ENCODE assay signal across 16 cellular contexts in the genomic region with DNA sequence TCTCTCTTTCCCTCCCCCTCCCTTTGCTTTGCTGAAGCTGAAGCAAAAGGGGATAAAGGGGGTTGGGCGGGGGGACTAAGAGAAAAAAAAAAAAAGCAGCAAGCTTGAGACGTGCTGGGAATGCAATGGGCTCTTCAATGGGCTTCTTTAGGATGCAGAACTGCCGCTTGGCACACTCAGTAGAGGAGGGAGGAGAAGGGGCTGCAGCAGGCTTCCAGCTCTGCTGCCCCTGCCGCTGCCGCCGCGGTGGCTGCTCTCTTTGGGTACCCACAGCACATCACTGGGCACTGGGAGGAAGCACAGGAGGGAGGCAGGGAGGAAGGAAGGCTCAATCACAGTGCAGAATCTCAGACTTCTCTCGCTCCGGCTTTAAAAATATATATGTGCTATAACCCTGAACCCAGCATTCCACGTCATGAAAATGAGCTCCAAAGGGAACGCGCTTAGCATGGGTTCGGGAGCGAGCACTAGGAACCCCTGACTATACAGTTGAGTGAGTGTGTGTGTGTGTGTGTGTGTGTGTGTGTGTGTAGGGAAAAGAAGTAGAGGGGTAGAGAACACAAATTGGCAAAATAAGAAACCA. TPM values are rescaled to one million over a fixed set of nuclear protein-coding genes. Genes with fewer than 3 reads are reported as not detected.
DNase-seq lines count a peak whose midpoint lies in the region; ATAC-seq and TF ChIP-seq lines count a peak whose summit lies in the region.
"Had no signal": no experiment of that assay in that cellular context is flagged by ENCODE, and none has a peak within 500 bp of the region (broad histone marks: within the 10 kb centered on the region; RNA-seq: fewer than 3 reads in every experiment).

No MANE protein-coding gene starts in this region.

- H3K4me1 ChIP-seq in HUES48 (ENCODE audit: control insufficient read depth, insufficient read depth, low read length): peaks cover 25% of the 10 kb centered on the region
- H3K4me1 ChIP-seq in iPS-20b (ENCODE audit: insufficient read depth, low read length): peaks cover 10% of the 10 kb centered on the region; the same call in 1 of the 2 replicates
- H3K4me1 ChIP-seq: SJSA1 had no signal

- 0 out of 2 replicates have a peak overlapping the region, but pooled peaks have one; percentile 34 for H3K9ac ChIP-seq in HUES48 (ENCODE audit: low read depth, low read length)
- H3K9ac ChIP-seq in iPS-20b (ENCODE audit: low read depth, low read length): peak overlapping the region; percentile 67; the same call in 1 of the 2 replicates

- H3K4me3 ChIP-seq in HUES48 (ENCODE audit: low read depth, low read length) (peak overlapping the region; percentile 80), iPS-20b (ENCODE audit: low read length) (peak overlapping the region; percentile 67), retinal pigment epithelial cell (ENCODE audit: low read length) (peak overlapping the region; percentile 67)
- H3K4me3 ChIP-seq: SJSA1 had no signal

- TF ChIP-seq CTCF in retinal pigment epithelial cell (conservative IDR thresholded peaks at IDR 0.05; ENCODE audit: low read depth, low read length): no peak

- intact Hi-C loops in cardiac septum (cut with DNase I): no loop called here

- H3K27me3 ChIP-seq in HUES48 (ENCODE audit: control insufficient read depth, insufficient read depth, low read length) (peaks cover 50% of the 10 kb centered on the region), iPS-20b (ENCODE audit: insufficient read depth, low read length) (peaks cover 51% of the 10 kb centered on the region)
- H3K27me3 ChIP-seq: SJSA1 had no signal

- H3K36me3 ChIP-seq in HUES48 (ENCODE audit: control insufficient read depth, insufficient read depth, low read length) (no peaks in the 10 kb centered on the region), iPS-20b (ENCODE audit: insufficient read depth, low read depth, low read length) (no peaks in the 10 kb centered on the region)
- H3K36me3 ChIP-seq: SJSA1, thoracic aorta had no signal

- peak in 12 of 61 donors; percentile 3 to 62 (median 32) for DNase-seq in caudate nucleus (lab: John Stamatoyannopoulos, UW)
- DNase-seq in retinal pigment epithelial cell (ENCODE audit: low read depth): no peak
- DNase-seq in effector CD8-positive, alpha-beta T cell (lab: John Stamatoyannopoulos, UW): no peak
- DNase-seq in cardiac septum (ENCODE audit: low spot score): no peak
- DNase-seq: activated naive CD4-positive, alpha-beta T cell treated with anti-CD3 and anti-CD28 coated beads, Interleukin-2, amount 10 ng/mL, durations not matched to agents 7 days and 5 days; CD4-positive, CD25-positive, alpha-beta regulatory T cell; GF-D8; kidney glomerular epithelial cell; naive B cell; NCI-H526 treated with DMSO at 0.1 percent for 48 hours had no signal

- H3K27ac ChIP-seq in HUES48 (ENCODE audit: low read depth, low read length) (peak overlapping the region; percentile 72), caudate nucleus (ENCODE audit: low read depth, low read length) (peak overlapping the region; percentile 36), iPS-20b (ENCODE audit: low read length) (no peak overlapping the region)
- H3K27ac ChIP-seq: SJSA1, thoracic aorta had no signal

- ATAC-seq in HG03095 (IDR thresholded peaks at IDR 0.05; ENCODE audit: unreplicated experiment) (no peak), HG03097 (IDR thresholded peaks at IDR 0.05; ENCODE audit: low FRiP score, unreplicated experiment) (no peak)

- H3K9me3 ChIP-seq in HUES48 (ENCODE audit: control insufficient read depth, insufficient read depth, low read length): no peaks in the 10 kb centered on the region
- no peaks in the 10 kb centered on the region for H3K9me3 ChIP-seq in iPS-20b (ENCODE audit: insufficient read depth, low read depth, low read length)
- H3K9me3 ChIP-seq: SJSA1, thoracic aorta had no signal

RNA-seq across cellular contexts. Expression of a gene that starts 3.5 kb away (rescaled TPM):
- total RNA-seq in cardiac septum: not detected
- total RNA-seq: CD4-positive, CD25-positive, alpha-beta regulatory T cell; SJSA1 had no signal
